ENCODE assay signal across 1 cellular context in genomic region chr10:122931088-122931958, GRCh38.
A peak's percentile ranks its signal among the peaks of the same experiment; 100 is the strongest.
TF ChIP-seq lines count a peak whose summit lies in the region.

No MANE protein-coding gene starts in this region.

TF ChIP-seq in K562, 482 proteins besides CTCF, POLR2A, EP300 and RAD21 (continued from another document):
- TF ChIP-seq ARID3B (CRISPR knock-in tag; IDR thresholded peaks at IDR 0.05; ENCODE audit: borderline replicate concordance) (no peak), REST (CRISPR knock-in tag; IDR thresholded peaks at IDR 0.05; ENCODE audit: low read depth) (no peak), FOXA3 (CRISPR knock-in tag; conservative IDR thresholded peaks at IDR 0.05 in 1 of 2, IDR thresholded peaks at IDR 0.05 in 1 of 2) (no peak), TOE1 (IDR thresholded peaks at IDR 0.05; ENCODE audit: borderline replicate concordance) (no peak), TOE1 (CRISPR knock-in tag; IDR thresholded peaks at IDR 0.05; ENCODE audit: borderline replicate concordance, low read depth) (no peak), MBD2 (IDR thresholded peaks at IDR 0.05; ENCODE audit: borderline replicate concordance, low read depth) (no peak), ZNF75A (CRISPR knock-in tag; IDR thresholded peaks at IDR 0.05) (no peak), BRCA1 (IDR thresholded peaks at IDR 0.05) (no peak), BRCA1 (CRISPR knock-in tag; IDR thresholded peaks at IDR 0.05) (no peak), RBM22 (IDR thresholded peaks at IDR 0.05; ENCODE audit: low read depth, low read length, poor library complexity, severe bottlenecking) (no peak), ZNF77 (CRISPR knock-in tag; IDR thresholded peaks at IDR 0.05) (no peak), PML (IDR thresholded peaks at IDR 0.05; ENCODE audit: low read length) (peak; percentile 62; the same call in 1 of the 2 replicates), ZNF707 (CRISPR knock-in tag; conservative IDR thresholded peaks at IDR 0.05) (no peak), LEF1 (IDR thresholded peaks at IDR 0.05) (peak; percentile 87), PKNOX1 (IDR thresholded peaks at IDR 0.05) (peak; percentile 57), ATF3 (IDR thresholded peaks at IDR 0.05) (peak; percentile 64; the same call in 1 of the 2 replicates), ATF3 (CRISPR knock-in tag; conservative IDR thresholded peaks at IDR 0.05) (no peak), BRD9 (IDR thresholded peaks at IDR 0.05; ENCODE audit: low read depth, partially characterized antibody) (peak; percentile 72), SMARCC2 (IDR thresholded peaks at IDR 0.05; ENCODE audit: low read depth) (peak; percentile 58; the same call in 1 of the 2 replicates), MIER1 (IDR thresholded peaks at IDR 0.05; ENCODE audit: low read depth) (no peak; the same call in 1 of the 2 replicates), DMBX1 (CRISPR knock-in tag; IDR thresholded peaks at IDR 0.05; ENCODE audit: borderline replicate concordance) (no peak), HNRNPUL1 (IDR thresholded peaks at IDR 0.05; ENCODE audit: low read length) (no peak)
